12 cellular contexts compared by ENCODE assay signal in genomic region chr4:120769227-120769626, GRCh38.
DNase-seq lines count a peak whose midpoint lies in the region; ATAC-seq, FAIRE-seq and TF ChIP-seq lines count a peak whose summit lies in the region.
"Had no signal": no experiment of that assay in that cellular context is flagged by ENCODE, and none has a peak within 500 bp of the region (broad histone marks: within the 10 kb centered on the region; RNA-seq: fewer than 3 reads in every experiment).

No MANE protein-coding gene starts in this region.

- CTCF ChIA-PET in HCT116 (lab: Charles Lee) = no interaction called here

- DNase-seq in HCT116 (ENCODE audit: low read depth, low spot score) = peak; percentile 16
- peak; percentile 0 for DNase-seq in amniotic stem cell (lab: John Stamatoyannopoulos, UW)
- peak; percentile 12 for DNase-seq in iPS-NIHi11 (ENCODE audit: low spot score)
- peak; percentile 30 for DNase-seq in urothelium cell line (ENCODE audit: low spot score)
- no peak for DNase-seq in germinal center (ENCODE audit: low spot score)
- DNase-seq in stimulated activated naive CD8-positive, alpha-beta T cell treated with anti-CD3 and anti-CD28 coated beads, Interleukin-15, amount 100 ng/mL, for 72 hours = no peak
- DNase-seq: body of pancreas; esophagus squamous epithelium; left lung; stimulated activated CD4-positive, alpha-beta T cell treated with anti-CD3 and anti-CD28 coated beads, Interleukin-4, amount 100 ng/mL, for 1 hour; stimulated activated naive CD8-positive, alpha-beta T cell treated with anti-CD3 and anti-CD28 coated beads, Interleukin-15, Interleukin-2, amounts not matched to agents 100 U/mL and 50 U/mL, for 24 hours had no signal

- RAD21 ChIA-PET in HCT116 (lab: Charles Lee; ENCODE audit: low non-redundant PET in 1 of 2, low total read pairs in 2 of 2, uncharacterized antibody in 2 of 2, unreplicated experiment in 2 of 2) = no interaction called here

- H3K36me3 ChIP-seq in HCT116 (ENCODE audit: control insufficient read depth in 1 of 2, insufficient read depth in 2 of 2, low read length in 2 of 2) = no peaks in the 10 kb centered on the region
- H3K36me3 ChIP-seq: esophagus squamous epithelium, left lung had no signal

- no TSS peak for BruUV-seq in HCT116 (replicated peaks; lab: Mats Ljungman, UMichigan)

- TF ChIP-seq CTCF in HCT116 (IDR thresholded peaks at IDR 0.05 in 2 of 3, conservative IDR thresholded peaks at IDR 0.05 in 1 of 3; ENCODE audit: borderline replicate concordance in 1 of 3, insufficient read depth in 1 of 3, low read depth in 2 of 3, low read length in 2 of 3) = no peak

- no peak for FAIRE-seq in urothelium cell line (lab: Jason Lieb, UNC)

- no peak for TF ChIP-seq POLR2A in HCT116 (IDR thresholded peaks at IDR 0.05; ENCODE audit: borderline replicate concordance, extremely low read depth, insufficient read depth, insufficient read length)

- H3K27me3 Mint-ChIP-seq in stimulated activated naive CD8-positive, alpha-beta T cell treated with anti-CD3 and anti-CD28 coated beads, Interleukin-15, amount 100 ng/mL, for 72 hours = no peaks in the 10 kb centered on the region

- no peak overlapping the region for H3K4me3 ChIP-seq in HCT116 (replicated peaks in 1 of 2; ENCODE audit: low read depth in 1 of 2, low read length in 2 of 2)
- H3K4me3 ChIP-seq: body of pancreas, esophagus squamous epithelium, left lung had no signal

- intact Hi-C loops in HCT116 (cut with micrococcal nuclease) = no loop called here

- H3K9me2 ChIP-seq in HCT116 (ENCODE audit: insufficient read depth) = no peaks in the 10 kb centered on the region

- H3K4me1 Mint-ChIP-seq in stimulated activated naive CD8-positive, alpha-beta T cell treated with anti-CD3 and anti-CD28 coated beads, Interleukin-15, amount 100 ng/mL, for 72 hours = no peaks in the 10 kb centered on the region

- H3K27ac Mint-ChIP-seq in stimulated activated naive CD8-positive, alpha-beta T cell treated with anti-CD3 and anti-CD28 coated beads, Interleukin-15, amount 100 ng/mL, for 72 hours = no peak overlapping the region

- peak overlapping the region; percentile 15; the same call in 1 of the 2 replicates for H3K4me2 ChIP-seq in HCT116 (ENCODE audit: low read length)

- TF ChIP-seq RAD21 in HCT116 (IDR thresholded peaks at IDR 0.05; ENCODE audit: low read depth) = no peak

- no peak overlapping the region for H2AFZ ChIP-seq in HCT116 (ENCODE audit: low read depth, low read length, poor library complexity, severe bottlenecking)

- H3K9ac ChIP-seq in HCT116 (ENCODE audit: low read length) = no peak overlapping the region

- no peak overlapping the region for H3K4me3 Mint-ChIP-seq in stimulated activated naive CD8-positive, alpha-beta T cell treated with anti-CD3 and anti-CD28 coated beads, Interleukin-15, amount 100 ng/mL, for 72 hours

- H3K27me3 ChIP-seq in HCT116 (ENCODE audit: insufficient read depth, low read length) = no peaks in the 10 kb centered on the region
- H3K27me3 ChIP-seq: body of pancreas, esophagus squamous epithelium, left lung had no signal

- peaks cover 0 to 5% of the 10 kb centered on the region in 2 experiments; a peak in 1 of 4 replicates for H3K4me1 ChIP-seq in HCT116 (ENCODE audit: control insufficient read depth in 1 of 2, insufficient read depth in 2 of 2, low read length in 2 of 2)
- H3K4me1 ChIP-seq: body of pancreas, esophagus squamous epithelium had no signal

- no peaks in the 10 kb centered on the region for H4K20me1 ChIP-seq in HCT116 (ENCODE audit: insufficient read depth)

- no peaks in the 10 kb centered on the region for H3K79me2 ChIP-seq in HCT116 (ENCODE audit: insufficient read depth, low read length)

- POLR2A ChIA-PET in HCT116 (lab: Charles Lee) = no interaction called here

- H3K9me3 ChIP-seq in HCT116 (ENCODE audit: control insufficient read depth in 1 of 2, insufficient read depth in 1 of 2, low read depth in 1 of 2, low read length in 2 of 2) = no peaks in the 10 kb centered on the region
- H3K9me3 ChIP-seq: body of pancreas, esophagus squamous epithelium, left lung had no signal

- peaks cover 0 to 7% of the 10 kb centered on the region in 2 donors for H3K9me3 Mint-ChIP-seq in stimulated activated naive CD8-positive, alpha-beta T cell treated with anti-CD3 and anti-CD28 coated beads, Interleukin-15, amount 100 ng/mL, for 72 hours

- no peak overlapping the region for H3K27ac ChIP-seq in HCT116 (ENCODE audit: low read depth, low read length)
- H3K27ac ChIP-seq: body of pancreas, esophagus squamous epithelium, left lung had no signal

- ATAC-seq in HCT116 (no peak), GM18868 (IDR thresholded peaks at IDR 0.05; ENCODE audit: unreplicated experiment) (no peak)
- no peak for ATAC-seq in stimulated activated naive CD8-positive, alpha-beta T cell treated with anti-CD3 and anti-CD28 coated beads, Interleukin-15, amount 100 ng/mL, for 72 hours
- ATAC-seq: body of pancreas; left lung; stimulated activated naive CD8-positive, alpha-beta T cell treated with anti-CD3 and anti-CD28 coated beads, Interleukin-15, Interleukin-2, amounts not matched to agents 100 U/mL and 50 U/mL, for 24 hours had no signal

TF ChIP-seq in HCT116, 20 proteins besides CTCF, POLR2A, EP300 and RAD21:
- TF ChIP-seq TCF7L2 (IDR thresholded peaks at IDR 0.05; ENCODE audit: borderline replicate concordance, extremely low read depth, insufficient read depth, insufficient read length) (no peak), POLR2AphosphoS5 (IDR thresholded peaks at IDR 0.05; ENCODE audit: low read depth, low read length) (no peak), CEBPB (IDR thresholded peaks at IDR 0.05; ENCODE audit: low read depth) (no peak), ZNF274 (IDR thresholded peaks at IDR 0.05; ENCODE audit: low read depth, low read length) (no peak), JUND (IDR thresholded peaks at IDR 0.05) (no peak), ZFX (IDR thresholded peaks at IDR 0.05) (no peak), FOSL1 (IDR thresholded peaks at IDR 0.05; ENCODE audit: low read depth) (no peak), SP1 (IDR thresholded peaks at IDR 0.05; ENCODE audit: low read depth) (no peak), SIN3A (IDR thresholded peaks at IDR 0.05; ENCODE audit: low read depth) (no peak), REST (IDR thresholded peaks at IDR 0.05; ENCODE audit: low read depth) (no peak), EGR1 (IDR thresholded peaks at IDR 0.05; ENCODE audit: low read depth) (no peak), MAX (IDR thresholded peaks at IDR 0.05) (no peak), EZH2phosphoT487 (IDR thresholded peaks at IDR 0.05; ENCODE audit: borderline replicate concordance) (no peak), YY1 (IDR thresholded peaks at IDR 0.05; ENCODE audit: extremely low read depth, insufficient replicate concordance, low read depth, low read length) (no peak), SRF (IDR thresholded peaks at IDR 0.05; ENCODE audit: low read depth) (no peak), EZH2 (IDR thresholded peaks at IDR 0.05) (no peak)
- TF ChIP-seq, protein P1, sequence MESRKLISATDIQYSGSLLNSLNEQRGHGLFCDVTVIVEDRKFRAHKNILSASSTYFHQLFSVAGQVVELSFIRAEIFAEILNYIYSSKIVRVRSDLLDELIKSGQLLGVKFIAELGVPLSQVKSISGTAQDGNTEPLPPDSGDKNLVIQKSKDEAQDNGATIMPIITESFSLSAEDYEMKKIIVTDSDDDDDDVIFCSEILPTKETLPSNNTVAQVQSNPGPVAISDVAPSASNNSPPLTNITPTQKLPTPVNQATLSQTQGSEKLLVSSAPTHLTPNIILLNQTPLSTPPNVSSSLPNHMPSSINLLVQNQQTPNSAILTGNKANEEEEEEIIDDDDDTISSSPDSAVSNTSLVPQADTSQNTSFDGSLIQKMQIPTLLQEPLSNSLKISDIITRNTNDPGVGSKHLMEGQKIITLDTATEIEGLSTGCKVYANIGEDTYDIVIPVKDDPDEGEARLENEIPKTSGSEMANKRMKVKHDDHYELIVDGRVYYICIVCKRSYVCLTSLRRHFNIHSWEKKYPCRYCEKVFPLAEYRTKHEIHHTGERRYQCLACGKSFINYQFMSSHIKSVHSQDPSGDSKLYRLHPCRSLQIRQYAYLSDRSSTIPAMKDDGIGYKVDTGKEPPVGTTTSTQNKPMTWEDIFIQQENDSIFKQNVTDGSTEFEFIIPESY (IDR thresholded peaks at IDR 0.05; ENCODE audit: extremely low read depth, insufficient replicate concordance, low read length) = no peak
- TF ChIP-seq, protein P2, sequence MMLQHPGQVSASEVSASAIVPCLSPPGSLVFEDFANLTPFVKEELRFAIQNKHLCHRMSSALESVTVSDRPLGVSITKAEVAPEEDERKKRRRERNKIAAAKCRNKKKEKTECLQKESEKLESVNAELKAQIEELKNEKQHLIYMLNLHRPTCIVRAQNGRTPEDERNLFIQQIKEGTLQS (IDR thresholded peaks at IDR 0.05) = no peak
TF ChIP-seq in HCT116: peak in this region for 0.

Comparison
In these comparisons a context has a peak if more than half of its experiments do, and no peak if none do; other contexts are left out.
1. DNase-seq: peak in HCT116 (single experiment), amniotic stem cell (single experiment), iPS-NIHi11 (single experiment) and urothelium cell line (single experiment); none in germinal center (single experiment) and stimulated activated naive CD8-positive, alpha-beta T cell treated with anti-CD3 and anti-CD28 coated beads, Interleukin-15, amount 100 ng/mL, for 72 hours (0 of 2).